In the genomic region with DNA sequence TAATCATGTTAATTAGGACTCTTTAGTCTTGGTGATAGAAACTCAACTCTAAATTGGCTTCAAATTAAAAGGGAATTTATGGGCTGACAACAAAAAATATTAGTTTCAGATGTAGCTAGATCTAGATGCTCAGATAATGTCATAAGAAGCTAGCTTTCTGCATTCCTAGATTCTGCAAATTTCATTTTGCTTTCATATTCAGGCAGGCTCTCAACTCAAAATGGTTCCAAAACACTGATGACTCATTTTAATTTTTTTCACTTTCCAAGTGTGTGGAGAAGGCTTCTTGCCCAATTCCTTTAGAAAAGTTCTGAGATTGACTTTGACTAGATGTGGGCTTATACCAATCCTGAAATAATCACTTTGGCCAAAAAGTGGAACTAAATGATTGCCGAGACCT, we compare ENCODE assay signal across 12 cellular contexts.
A peak's percentile ranks its signal among the peaks of the same experiment; 100 is the strongest.
DNase-seq lines count a peak whose midpoint lies in the region; ATAC-seq and FAIRE-seq lines count a peak whose summit lies in the region.
"Had no signal": no experiment of that assay in that cellular context is flagged by ENCODE, and none has a peak within 500 bp of the region (broad histone marks: within the 10 kb centered on the region; RNA-seq: fewer than 3 reads in every experiment).

No MANE protein-coding gene starts in this region.

- no peaks in the 10 kb centered on the region for H3K27me3 Mint-ChIP-seq in T-helper 2 cell treated with Interferon-gamma antibody and Interleukin-4, amounts not matched to agents 5 μg/mL and 100 μg/mL, for 36 hours (ENCODE audit: low read depth)
- H3K27me3 Mint-ChIP-seq: central memory CD8-positive, alpha-beta T cell; natural killer cell treated with Interleukin-12 subunit alpha and Interleukin-12 subunit beta and Interleukin-15 and Interleukin-18, amount 100 ng/mL, for 72 hours had no signal

- peak; percentile 70 for FAIRE-seq in GM18507 (lab: Jason Lieb, UNC)
- FAIRE-seq: H54 had no signal

- H3K9me3 Mint-ChIP-seq in T-helper 2 cell treated with Interferon-gamma antibody and Interleukin-4, amounts not matched to agents 5 μg/mL and 100 μg/mL, for 36 hours = no peaks in the 10 kb centered on the region
- H3K9me3 Mint-ChIP-seq: central memory CD8-positive, alpha-beta T cell had no signal

- ATAC-seq in GM21737 (IDR thresholded peaks at IDR 0.05; ENCODE audit: unreplicated experiment) = peak; percentile 83
- ATAC-seq in HG03460 (IDR thresholded peaks at IDR 0.05; ENCODE audit: unreplicated experiment) = peak; percentile 76
- ATAC-seq in HG03457 (IDR thresholded peaks at IDR 0.05; ENCODE audit: unreplicated experiment) = no peak

- H3K27ac Mint-ChIP-seq in T-helper 2 cell treated with Interferon-gamma antibody and Interleukin-4, amounts not matched to agents 5 μg/mL and 100 μg/mL, for 36 hours = no peak overlapping the region
- H3K27ac Mint-ChIP-seq: natural killer cell treated with Interleukin-12 subunit alpha and Interleukin-12 subunit beta and Interleukin-15 and Interleukin-18, amount 100 ng/mL, for 72 hours had no signal

- DNase-seq in GM18507 (ENCODE audit: extremely low spot score, insufficient read length, low read depth) (no peak), fibroblast of the conjunctiva (ENCODE audit: low read depth) (peak; percentile 13)
- no peak for DNase-seq in activated CD4-positive, alpha-beta T cell treated with anti-CD3 and anti-CD28 coated beads, Interleukin-2, amount 50 U/mL, for 4 hours
- DNase-seq in T-helper 2 cell treated with Interferon-gamma antibody and Interleukin-4, amounts not matched to agents 5 μg/mL and 100 μg/mL, for 36 hours (ENCODE audit: low spot score) = no peak
- DNase-seq in activated naive CD4-positive, alpha-beta T cell treated with anti-CD3 and anti-CD28 coated beads, Interleukin-2, amount 50 U/mL, for 16 hours = no peak
- DNase-seq: activated CD8-positive, alpha-beta memory T cell treated with anti-CD3 and anti-CD28 coated beads for 24 hours had no signal

- no peaks in the 10 kb centered on the region for H3K4me1 Mint-ChIP-seq in T-helper 2 cell treated with Interferon-gamma antibody and Interleukin-4, amounts not matched to agents 5 μg/mL and 100 μg/mL, for 36 hours (ENCODE audit: low read depth)
- H3K4me1 Mint-ChIP-seq: central memory CD8-positive, alpha-beta T cell had no signal

- no peak overlapping the region for H3K4me3 Mint-ChIP-seq in T-helper 2 cell treated with Interferon-gamma antibody and Interleukin-4, amounts not matched to agents 5 μg/mL and 100 μg/mL, for 36 hours
- H3K4me3 Mint-ChIP-seq: central memory CD8-positive, alpha-beta T cell; natural killer cell treated with Interleukin-12 subunit alpha and Interleukin-12 subunit beta and Interleukin-15 and Interleukin-18, amount 100 ng/mL, for 72 hours had no signal

- H3K36me3 Mint-ChIP-seq in T-helper 2 cell treated with Interferon-gamma antibody and Interleukin-4, amounts not matched to agents 5 μg/mL and 100 μg/mL, for 36 hours (ENCODE audit: low read depth) = no peaks in the 10 kb centered on the region
- H3K36me3 Mint-ChIP-seq: natural killer cell treated with Interleukin-12 subunit alpha and Interleukin-12 subunit beta and Interleukin-15 and Interleukin-18, amount 100 ng/mL, for 72 hours had no signal
